Comparison of ENCODE assay signal across 10 cellular contexts in the genomic region with DNA sequence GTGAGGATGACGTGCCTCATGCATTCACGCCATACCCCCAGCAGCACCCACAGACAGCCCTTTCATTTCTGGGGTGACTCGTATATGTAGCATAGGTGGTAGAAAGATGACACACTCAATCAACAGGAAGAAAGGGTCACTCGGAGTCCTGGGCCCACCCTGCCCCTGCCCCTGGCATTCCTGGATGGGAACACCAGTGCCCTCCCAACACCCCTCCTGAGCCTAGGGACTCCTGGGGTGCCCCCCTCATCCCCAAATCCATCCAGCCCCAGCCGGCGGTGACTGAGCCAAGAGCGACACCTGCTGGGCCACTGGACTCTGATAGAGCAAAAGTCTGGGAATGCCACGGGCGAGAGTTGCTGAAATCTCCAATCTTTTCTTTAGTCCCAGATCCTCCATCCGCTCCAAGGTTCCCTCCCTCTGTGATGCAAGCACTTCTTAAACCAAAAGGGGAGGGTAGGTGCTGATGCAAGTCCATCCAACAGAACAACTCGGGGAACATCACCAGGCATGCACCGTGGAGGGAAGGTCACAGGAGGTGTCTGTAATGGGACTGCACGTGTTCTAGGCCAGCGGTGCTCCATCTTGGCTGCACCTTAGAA. TPM values are rescaled to one million over a fixed set of nuclear protein-coding genes. Genes with fewer than 3 reads are reported as not detected.
A peak's percentile ranks its signal among the peaks of the same experiment; 100 is the strongest.
DNase-seq lines count a peak whose midpoint lies in the region; ATAC-seq, FAIRE-seq and TF ChIP-seq lines count a peak whose summit lies in the region.
"Had no signal": no experiment of that assay in that cellular context is flagged by ENCODE, and none has a peak within 500 bp of the region (broad histone marks: within the 10 kb centered on the region; RNA-seq: fewer than 3 reads in every experiment).

No MANE protein-coding gene starts in this region.

- TF ChIP-seq CTCF in BE2C (IDR thresholded peaks at IDR 0.05; ENCODE audit: low read depth, low read length) (peak; percentile 75), pancreas (IDR thresholded peaks at IDR 0.05) (peak in 2 of 4 donors; percentile 10 to 29)

- no peaks in the 10 kb centered on the region for H3K4me1 ChIP-seq in BE2C
- no peaks in the 10 kb centered on the region for H3K4me1 ChIP-seq in pancreas
- H3K4me1 ChIP-seq: HAP-1 had no signal

- H3K36me3 ChIP-seq in BE2C (no peaks in the 10 kb centered on the region), pancreas (no peaks in the 10 kb centered on the region)
- H3K36me3 ChIP-seq: HAP-1 had no signal

- H3K27ac Mint-ChIP-seq in activated T-cell treated with anti-CD3 and anti-CD28 coated beads, Interleukin-2, amount 50 U/mL, for 24 hours = no peak overlapping the region

- no peak for FAIRE-seq in pancreas (lab: Jason Lieb, UNC)
- FAIRE-seq: colon had no signal

- no peaks in the 10 kb centered on the region for H3K9me3 ChIP-seq in BE2C
- no peaks in the 10 kb centered on the region for H3K9me3 ChIP-seq in pancreas
- H3K9me3 ChIP-seq: HAP-1 had no signal

- peaks cover 6% of the 10 kb centered on the region for H3K4me1 Mint-ChIP-seq in activated T-cell treated with anti-CD3 and anti-CD28 coated beads, Interleukin-2, amount 50 U/mL, for 24 hours (ENCODE audit: low read depth)

- intact Hi-C loops in pancreas (cut with DNase I) = loop anchor here in 1 of 3 donors (5.0 kb wide), 1 partner anchor 177 kb away; no protein-coding TSS in a partner anchor

- no peak overlapping the region for H3K4me3 ChIP-seq in BE2C (ENCODE audit: low read depth, low read length)
- no peak overlapping the region for H3K4me3 ChIP-seq in pancreas
- H3K4me3 ChIP-seq: HAP-1 had no signal

- ATAC-seq in pancreas (peak; percentile 31 to 77 (median 73)), HG03469 (IDR thresholded peaks at IDR 0.05; ENCODE audit: unreplicated experiment) (no peak), HG03432 (IDR thresholded peaks at IDR 0.05; ENCODE audit: unreplicated experiment) (no peak), GM18502 (IDR thresholded peaks at IDR 0.05; ENCODE audit: poor library complexity, unreplicated experiment) (no peak)

- DNase-seq in BE2C (peak; percentile 51), HPDE6-E6E7 (ENCODE audit: extremely low spot score) (peak; percentile 37), globus pallidus (ENCODE audit: low spot score) (peak; percentile 19), pancreas (peak in 3 of 6 donors; percentile 3 to 70 (median 37))
- peak; percentile 45 for DNase-seq in activated T-cell treated with anti-CD3 and anti-CD28 coated beads, Interleukin-2, amount 50 U/mL, for 24 hours

- peaks cover 3% of the 10 kb centered on the region for H3K27me3 Mint-ChIP-seq in activated T-cell treated with anti-CD3 and anti-CD28 coated beads, Interleukin-2, amount 50 U/mL, for 24 hours

- H3K9me3 Mint-ChIP-seq in activated T-cell treated with anti-CD3 and anti-CD28 coated beads, Interleukin-2, amount 50 U/mL, for 24 hours = no peaks in the 10 kb centered on the region

- no peak overlapping the region for H3K27ac ChIP-seq in pancreas

- WGBS in pancreas, 2 donors = 40 to 47% methylated on average over 14 of the region's 14 CpGs

- H3K4me3 Mint-ChIP-seq in activated T-cell treated with anti-CD3 and anti-CD28 coated beads, Interleukin-2, amount 50 U/mL, for 24 hours = no peak overlapping the region

- H3K27me3 ChIP-seq in BE2C = no peaks in the 10 kb centered on the region; the same call in 1 of the 2 replicates
- H3K27me3 ChIP-seq in pancreas = no peaks in the 10 kb centered on the region

- no peaks in the 10 kb centered on the region for H3K36me3 Mint-ChIP-seq in activated T-cell treated with anti-CD3 and anti-CD28 coated beads, Interleukin-2, amount 50 U/mL, for 24 hours (ENCODE audit: low read depth)

RNA-seq across cellular contexts. Expression of a gene that starts 31.1 kb away (rescaled TPM):
- polyA plus RNA-seq in BE2C (2012; ENCODE audit: insufficient read depth, insufficient read length, low read depth) = 0.09 TPM
- total RNA-seq in pancreas = under 1 TPM in 5 of 6 donors, not detected in 1; 0.04 to 0.31 (median 0.14) TPM
- polyA plus RNA-seq in pancreas = 1 to 10 TPM in 1 of 2 donors, under 1 TPM in 1; 0.92 to 5.7 TPM

Comparison
In these comparisons a context has a peak if more than half of its experiments do, and no peak if none do; other contexts are left out.
1. ATAC-seq: peak in pancreas (4 of 4); none in HG03469 (single experiment), HG03432 (single experiment) and GM18502 (single experiment).